Comparison of ENCODE assay signal across 9 cellular contexts in genomic region chr12:6839482-6840201, GRCh38. TPM values are rescaled to one million over a fixed set of nuclear protein-coding genes. Genes with fewer than 3 reads are reported as not detected.
DNase-seq lines count a peak whose midpoint lies in the region; ATAC-seq and TF ChIP-seq lines count a peak whose summit lies in the region.
"Had no signal": no experiment of that assay in that cellular context is flagged by ENCODE, and none has a peak within 500 bp of the region (broad histone marks: within the 10 kb centered on the region; RNA-seq: fewer than 3 reads in every experiment).

No MANE protein-coding gene starts in this region.

- peak; percentile 73 for DNase-seq in GM19238 (ENCODE audit: insufficient read length, low spot score)
- no peak for DNase-seq in SK-N-SH
- no peak for DNase-seq in uterus

- H2AFZ ChIP-seq in OCI-LY1 (ENCODE audit: low read length) (no peak overlapping the region), SK-N-SH (ENCODE audit: low read depth) (no peak overlapping the region)

- H3K27ac ChIP-seq in BLaER1 (no peak overlapping the region), OCI-LY1 (ENCODE audit: low read depth, low read length, poor library complexity, severe bottlenecking) (peak overlapping the region; percentile 94), SK-N-SH (ENCODE audit: low read depth in 2 of 2, low read length in 1 of 2) (no peak overlapping the region), uterus (no peak overlapping the region)
- H3K27ac ChIP-seq: C4-2B had no signal

- no peaks in the 10 kb centered on the region for H3F3A ChIP-seq in OCI-LY1 (ENCODE audit: insufficient read depth, low read length)
- H3F3A ChIP-seq in SK-N-SH (replicated peaks; ENCODE audit: insufficient read depth) = peaks cover 4% of the 10 kb centered on the region

- TF ChIP-seq POLR2A in uterus (IDR thresholded peaks at IDR 0.05) = no peak

- TF ChIP-seq CTCF in OCI-LY1 (IDR thresholded peaks at IDR 0.05; ENCODE audit: low read length) (no peak), SK-N-SH (IDR thresholded peaks at IDR 0.05) (no peak), uterus (IDR thresholded peaks at IDR 0.05) (no peak)

- H3K36me3 ChIP-seq in BLaER1 = no peaks in the 10 kb centered on the region
- no peaks in the 10 kb centered on the region for H3K36me3 ChIP-seq in OCI-LY1 (ENCODE audit: insufficient read depth, low read length)
- H3K36me3 ChIP-seq in SK-N-SH (replicated peaks in 1 of 2; ENCODE audit: control insufficient read depth in 1 of 2, insufficient read depth in 2 of 2, low read length in 1 of 2) = peaks cover 31 to 58% of the 10 kb centered on the region in 2 experiments
- H3K36me3 ChIP-seq in uterus = no peaks in the 10 kb centered on the region

- H3K9me2 ChIP-seq in OCI-LY1 (ENCODE audit: low read depth, low read length) (no peaks in the 10 kb centered on the region), SK-N-SH (no peaks in the 10 kb centered on the region)

- H4K20me1 ChIP-seq in BLaER1 = no peaks in the 10 kb centered on the region
- H4K20me1 ChIP-seq in OCI-LY1 (ENCODE audit: insufficient read depth, low read length) = no peaks in the 10 kb centered on the region
- 0 out of 2 replicates have a peak, but pooled peaks cover 6% of the 10 kb centered on the region for H4K20me1 ChIP-seq in SK-N-SH (ENCODE audit: insufficient read depth)

- no peak for TF ChIP-seq RAD21 in SK-N-SH (IDR thresholded peaks at IDR 0.05; ENCODE audit: low read length)

- no peak for TF ChIP-seq EP300 in SK-N-SH (IDR thresholded peaks at IDR 0.05; ENCODE audit: borderline replicate concordance in 1 of 2, low read depth in 1 of 2, low read length in 1 of 2)

- POLR2A ChIA-PET in SK-N-SH (lab: Yijun Ruan, JAX) = interaction anchor here (3.4 to 4.2 kb wide), 2 partner anchors 12 to 33 kb away, joined by 9 to 22 read pairs; partner anchors contain the start of genes CDCA3, SPSB2 and USP5

- peaks cover 13% of the 10 kb centered on the region; the same call in 1 of the 2 replicates for H3K27me3 ChIP-seq in BLaER1
- H3K27me3 ChIP-seq in OCI-LY1 (ENCODE audit: insufficient read depth, low read length) = no peaks in the 10 kb centered on the region; the same call in 1 of the 2 replicates
- H3K27me3 ChIP-seq in SK-N-SH (ENCODE audit: insufficient read depth) = no peaks in the 10 kb centered on the region
- H3K27me3 ChIP-seq in uterus = no peaks in the 10 kb centered on the region

- H3K4me1 ChIP-seq in BLaER1 (peaks cover 11% of the 10 kb centered on the region), OCI-LY1 (ENCODE audit: insufficient read depth, low read length, severe bottlenecking) (peaks cover 44% of the 10 kb centered on the region), SK-N-SH (ENCODE audit: control insufficient read depth in 1 of 2, insufficient read depth in 2 of 2, low read depth in 1 of 2, low read length in 1 of 2) (no peaks in the 10 kb centered on the region), uterus (no peaks in the 10 kb centered on the region)

- H3K9ac ChIP-seq in BLaER1 (no peak overlapping the region; the same call in 1 of the 2 replicates), OCI-LY1 (ENCODE audit: low read length) (peak overlapping the region; percentile 58), SK-N-SH (no peak overlapping the region)

- H3K4me2 ChIP-seq in BLaER1 = peak overlapping the region; percentile 48
- peak overlapping the region; percentile 61 for H3K4me2 ChIP-seq in OCI-LY1 (ENCODE audit: low read length)
- H3K4me2 ChIP-seq in SK-N-SH = no peak overlapping the region

- ATAC-seq in HG03095 (IDR thresholded peaks at IDR 0.05; ENCODE audit: unreplicated experiment) = peak; percentile 87
- no peak for ATAC-seq in HG03565 (IDR thresholded peaks at IDR 0.05; ENCODE audit: unreplicated experiment)
- no peak for ATAC-seq in HG02938 (IDR thresholded peaks at IDR 0.05; ENCODE audit: unreplicated experiment)

- intact Hi-C loops in uterus (cut with DNase I; ENCODE audit: low total_unique reads) = no loop called here

- H3K9me3 ChIP-seq in BLaER1 = no peaks in the 10 kb centered on the region
- H3K9me3 ChIP-seq in OCI-LY1 (ENCODE audit: low read length) = no peaks in the 10 kb centered on the region
- no peaks in the 10 kb centered on the region for H3K9me3 ChIP-seq in SK-N-SH
- no peaks in the 10 kb centered on the region for H3K9me3 ChIP-seq in uterus

- H3K79me2 ChIP-seq in OCI-LY1 (ENCODE audit: insufficient read depth, low read length) (no peaks in the 10 kb centered on the region), SK-N-SH (ENCODE audit: insufficient read depth) (no peaks in the 10 kb centered on the region)

- 93% methylated on average over 5 of the region's 10 CpGs for WGBS in SK-N-SH (ENCODE audit: low lambda C conversion rate)

- no peak overlapping the region for H3K4me3 ChIP-seq in BLaER1
- peak overlapping the region; percentile 36 for H3K4me3 ChIP-seq in OCI-LY1 (ENCODE audit: low read depth, low read length, poor library complexity, severe bottlenecking)
- no peak overlapping the region for H3K4me3 ChIP-seq in SK-N-SH (ENCODE audit: low read depth in 2 of 2, low read length in 1 of 2)
- no peak overlapping the region for H3K4me3 ChIP-seq in uterus

- CTCF ChIA-PET in SK-N-SH (lab: Yijun Ruan, JAX) = interaction anchor here (0.6 to 19.4 kb wide), 14 partner anchors 9 to 155 kb away, joined by 3 to 225 read pairs (median 3); partner anchors contain the start of genes CDCA3, MLF2, P3H3 and SPSB2

TF ChIP-seq in SK-N-SH, 30 proteins besides CTCF, POLR2A, EP300 and RAD21:
- no peak for TF ChIP-seq EZH2phosphoT487 (IDR thresholded peaks at IDR 0.05; ENCODE audit: borderline replicate concordance, low read depth)
- no peak for TF ChIP-seq MXI1 (IDR thresholded peaks at IDR 0.05; ENCODE audit: low read depth, low read length)
- no peak for TF ChIP-seq RCOR1 (IDR thresholded peaks at IDR 0.05; ENCODE audit: low read length)

RNA-seq across cellular contexts. Expression of gene GNB3, which starts 1.1 kb away (rescaled TPM):
- 12.9 and 13.8 TPM in 2 replicates for polyA plus RNA-seq in SK-N-SH (2012; rRNA removed)
- 1.6 and 3.0 TPM in 2 replicates for polyA plus RNA-seq in SK-N-SH (2012; cell fraction: cytosol; rRNA removed)
- polyA plus RNA-seq in SK-N-SH (2012; cell fraction: nucleus; rRNA removed) = 93.1 and 96.5 TPM in 2 replicates
- 10 to 100 TPM in 1 of 4 donors, 1 to 10 TPM in 1, under 1 TPM in 1, not detected in 1; under 0.01 to 18.3 (median 2.7) TPM for total RNA-seq in uterus

RNA-seq across cellular contexts. Expression of gene P3H3, which starts 11.4 kb away (rescaled TPM):
- polyA plus RNA-seq in SK-N-SH (2012; rRNA removed) = 49.5 and 74.6 TPM in 2 replicates
- polyA plus RNA-seq in SK-N-SH (2012; cell fraction: cytosol; rRNA removed) = 27.5 and 38.8 TPM in 2 replicates
- polyA plus RNA-seq in SK-N-SH (2012; cell fraction: nucleus; rRNA removed) = 144 and 192 TPM in 2 replicates
- total RNA-seq in uterus = 10 to 100 TPM; 27.4 to 90.1 (median 59.9) TPM

RNA-seq across cellular contexts. Expression of gene CDCA3, which starts 11.4 kb away (rescaled TPM):
- 33.0 and 34.0 TPM in 2 replicates for polyA plus RNA-seq in SK-N-SH (2012; rRNA removed)
- 18.8 and 25.0 TPM in 2 replicates for polyA plus RNA-seq in SK-N-SH (2012; cell fraction: cytosol; rRNA removed)
- 49.3 and 55.0 TPM in 2 replicates for polyA plus RNA-seq in SK-N-SH (2012; cell fraction: nucleus; rRNA removed)
- 1 to 10 TPM in 1 of 4 donors, under 1 TPM in 1, not detected in 2; 0.76 to 9.6 TPM for total RNA-seq in uterus

RNA-seq across cellular contexts. Expression of gene USP5, which starts 12.3 kb away (rescaled TPM):
- polyA plus RNA-seq in SK-N-SH (2012; rRNA removed) = 97.2 and 100 TPM in 2 replicates
- 46.4 and 64.2 TPM in 2 replicates for polyA plus RNA-seq in SK-N-SH (2012; cell fraction: cytosol; rRNA removed)
- polyA plus RNA-seq in SK-N-SH (2012; cell fraction: nucleus; rRNA removed) = 203 and 208 TPM in 2 replicates
- total RNA-seq in uterus = 10 to 100 TPM; 37.1 to 68.6 (median 52.8) TPM

RNA-seq across cellular contexts. Expression of gene GPR162, which starts 18.0 kb away (rescaled TPM):
- 16.4 and 18.6 TPM in 2 replicates for polyA plus RNA-seq in SK-N-SH (2012; rRNA removed)
- polyA plus RNA-seq in SK-N-SH (2012; cell fraction: cytosol; rRNA removed) = 7.0 and 10.6 TPM in 2 replicates
- 32.2 and 35.7 TPM in 2 replicates for polyA plus RNA-seq in SK-N-SH (2012; cell fraction: nucleus; rRNA removed)
- 10 to 100 TPM in 1 of 4 donors, 1 to 10 TPM in 2, under 1 TPM in 1; 0.29 to 23.1 (median 3.4) TPM for total RNA-seq in uterus
